In the genomic region with DNA sequence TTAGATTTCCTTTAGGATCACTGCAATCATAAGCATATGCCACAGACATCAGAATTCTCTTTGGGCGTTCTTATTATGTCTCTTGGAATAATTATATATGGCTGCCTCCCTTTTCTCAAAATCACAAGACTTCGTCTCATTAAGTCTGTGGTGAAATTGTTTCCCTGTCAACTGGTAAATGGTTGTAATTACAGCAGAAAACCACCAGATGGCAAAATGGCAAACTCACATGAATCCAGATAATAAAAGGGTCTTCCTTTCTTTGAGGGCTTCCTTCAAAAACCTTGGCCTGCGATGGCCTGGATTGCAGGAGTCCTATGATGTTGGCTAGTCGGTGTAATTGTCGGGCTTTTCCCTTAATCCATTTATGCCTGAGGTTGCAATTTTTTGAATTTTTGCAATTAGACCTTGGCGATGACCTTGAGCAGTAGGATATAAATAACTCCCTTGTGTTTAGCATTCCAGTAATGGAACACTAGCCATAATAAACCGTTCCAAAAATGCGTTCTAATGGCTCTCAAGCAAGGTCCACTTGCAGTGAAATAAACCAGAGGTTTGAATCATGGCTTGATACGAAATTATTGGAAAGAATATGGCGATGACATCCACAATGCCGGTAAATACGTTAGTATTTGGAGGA, we compare ENCODE assay signal across 8 cellular contexts.
DNase-seq lines count a peak whose midpoint lies in the region; TF ChIP-seq lines count a peak whose summit lies in the region.

No MANE protein-coding gene starts in this region.

- H4K91ac ChIP-seq in mesenchymal stem cell (ENCODE audit: low read length), result no peak overlapping the region

- DNase-seq in HAP-1 (ENCODE audit: low spot score in 2 of 2) (peak; percentile 10 to 58), NCI-H69 (lab: John Stamatoyannopoulos, UW) (peak; percentile 77), choroid plexus epithelial cell (ENCODE audit: low read depth) (peak; percentile 56), mesenchymal stem cell (peak; percentile 38), suprapubic skin (ENCODE audit: low spot score in 2 of 2) (no peak)
- no peak for DNase-seq in stimulated activated naive CD4-positive, alpha-beta T cell treated with Interleukin-2 at 50 U/mL for 16 hours (lab: John Stamatoyannopoulos, UW)
- DNase-seq in activated naive CD4-positive, alpha-beta T cell treated with Interleukin-2 at 50 U/mL for 16 hours, result no peak

- H3K4me2 ChIP-seq in DOHH2 (ENCODE audit: low read length) (no peak overlapping the region), mesenchymal stem cell (ENCODE audit: low read length, poor library complexity, severe bottlenecking) (no peak overlapping the region)

- no peak overlapping the region for H2BK12ac ChIP-seq in mesenchymal stem cell (ENCODE audit: low read length in 2 of 2)

- no peaks in the 10 kb centered on the region for H3K27me3 ChIP-seq in DOHH2 (ENCODE audit: control insufficient read depth, low read length)
- H3K27me3 ChIP-seq in HAP-1 (ENCODE audit: low read depth), result no peaks in the 10 kb centered on the region
- no peaks in the 10 kb centered on the region for H3K27me3 ChIP-seq in mesenchymal stem cell (ENCODE audit: control insufficient read depth in 1 of 2, insufficient read depth in 1 of 2, low read length in 2 of 2)
- H3K27me3 ChIP-seq in suprapubic skin, result no peaks in the 10 kb centered on the region

- H3K9ac ChIP-seq in mesenchymal stem cell (ENCODE audit: low read length), result peak overlapping the region; percentile 23

- no peak overlapping the region for H2AK5ac ChIP-seq in mesenchymal stem cell (ENCODE audit: low read length, severe bottlenecking)

- no peak overlapping the region for H2BK5ac ChIP-seq in mesenchymal stem cell (ENCODE audit: low read depth, low read length, poor library complexity, severe bottlenecking)

- H2BK120ac ChIP-seq in mesenchymal stem cell (ENCODE audit: low read depth, low read length), result no peak overlapping the region

- in situ Hi-C loops in HAP-1 (cut with MboI; ENCODE audit: low sequenced_read_pairs), result loop anchor here (25.0 kb wide), 1 partner anchor 569 kb away; no protein-coding TSS in a partner anchor

- H4K20me1 ChIP-seq in DOHH2 (ENCODE audit: control insufficient read depth, insufficient read depth, low read depth, low read length), result no peaks in the 10 kb centered on the region

- H2AFZ ChIP-seq in mesenchymal stem cell (ENCODE audit: low read depth, low read length), result no peak overlapping the region

- no peaks in the 10 kb centered on the region for H3F3A ChIP-seq in DOHH2 (ENCODE audit: control insufficient read depth, insufficient read depth)

- no peak overlapping the region for H2BK15ac ChIP-seq in mesenchymal stem cell (ENCODE audit: low read depth, poor library complexity, severe bottlenecking)

- no peak overlapping the region for H3K14ac ChIP-seq in mesenchymal stem cell (ENCODE audit: low read length in 2 of 2)

- H3K18ac ChIP-seq in mesenchymal stem cell (ENCODE audit: low read depth in 1 of 2, low read length in 2 of 2), result no peak overlapping the region

- no peak overlapping the region for H3K4ac ChIP-seq in mesenchymal stem cell (ENCODE audit: low read depth in 1 of 2, low read length in 2 of 2)

- no peak overlapping the region for H3K4me3 ChIP-seq in DOHH2 (ENCODE audit: low read length)
- no peak overlapping the region for H3K4me3 ChIP-seq in HAP-1
- no peak overlapping the region for H3K4me3 ChIP-seq in choroid plexus epithelial cell (ENCODE audit: low read depth, low read length)
- H3K4me3 ChIP-seq in mesenchymal stem cell (ENCODE audit: insufficient read depth in 1 of 2, low read depth in 1 of 2, low read length in 2 of 2), result no peak overlapping the region
- H3K4me3 ChIP-seq in suprapubic skin, result no peak overlapping the region

- H3K23ac ChIP-seq in mesenchymal stem cell (ENCODE audit: low read length in 2 of 2), result no peak overlapping the region

- no peak overlapping the region for H3K27ac ChIP-seq in DOHH2 (ENCODE audit: low read depth, low read length)
- no peak overlapping the region for H3K27ac ChIP-seq in mesenchymal stem cell (ENCODE audit: low read length, poor library complexity, severe bottlenecking)
- no peak overlapping the region for H3K27ac ChIP-seq in suprapubic skin

- H3K9me2 ChIP-seq in DOHH2 (replicated peaks; ENCODE audit: control insufficient read depth, low read length), result no peaks in the 10 kb centered on the region

- TF ChIP-seq POLR2A in suprapubic skin (IDR thresholded peaks at IDR 0.05), result no peak

- no peaks in the 10 kb centered on the region for H3K9me3 ChIP-seq in DOHH2 (ENCODE audit: control insufficient read depth, insufficient read depth, low read length)
- H3K9me3 ChIP-seq in HAP-1, result no peaks in the 10 kb centered on the region
- no peaks in the 10 kb centered on the region for H3K9me3 ChIP-seq in mesenchymal stem cell (ENCODE audit: control insufficient read depth, low read length)
- H3K9me3 ChIP-seq in suprapubic skin, result no peaks in the 10 kb centered on the region

- no peaks in the 10 kb centered on the region for H3K4me1 ChIP-seq in DOHH2 (ENCODE audit: control insufficient read depth, low read length)
- H3K4me1 ChIP-seq in HAP-1, result no peaks in the 10 kb centered on the region
- no peaks in the 10 kb centered on the region for H3K4me1 ChIP-seq in mesenchymal stem cell (ENCODE audit: control insufficient read depth, insufficient read depth, low read depth, low read length)
- H3K4me1 ChIP-seq in suprapubic skin, result no peaks in the 10 kb centered on the region

- H3K36me3 ChIP-seq in DOHH2 (ENCODE audit: control insufficient read depth, low read length) (no peaks in the 10 kb centered on the region), HAP-1 (replicated peaks) (no peaks in the 10 kb centered on the region), mesenchymal stem cell (ENCODE audit: control insufficient read depth in 1 of 2, insufficient read depth in 2 of 2, low read depth in 1 of 2, low read length in 2 of 2) (no peaks in the 10 kb centered on the region), suprapubic skin (no peaks in the 10 kb centered on the region)

- WGBS in mesenchymal stem cell, result 79% methylated on average over 9 of the region's 12 CpGs
- 62% methylated on average over 12 of the region's 12 CpGs for WGBS in suprapubic skin

- TF ChIP-seq EP300 in suprapubic skin (IDR thresholded peaks at IDR 0.05), result no peak

- TF ChIP-seq CTCF in DOHH2 (IDR thresholded peaks at IDR 0.05; ENCODE audit: low read depth, low read length, poor library complexity, severe bottlenecking) (peak; percentile 60), choroid plexus epithelial cell (conservative IDR thresholded peaks at IDR 0.05; ENCODE audit: low read depth, low read length) (peak; percentile 64), suprapubic skin (IDR thresholded peaks at IDR 0.05) (peak in 1 of 2 donors; percentile 37)

- no peak overlapping the region for H4K8ac ChIP-seq in mesenchymal stem cell (ENCODE audit: low read length)

- no peaks in the 10 kb centered on the region for H3K79me1 ChIP-seq in mesenchymal stem cell (replicated peaks; ENCODE audit: low read length, poor library complexity, severe bottlenecking)

- no peaks in the 10 kb centered on the region for H3K79me2 ChIP-seq in DOHH2 (ENCODE audit: control insufficient read depth, low read length)

Comparison
In these comparisons a context has a peak if more than half of its experiments do, and no peak if none do; other contexts are left out.
1. DNase-seq: peak in HAP-1 (2 of 2), NCI-H69 (single experiment), choroid plexus epithelial cell (single experiment) and mesenchymal stem cell (single experiment); none in suprapubic skin (0 of 2), stimulated activated naive CD4-positive, alpha-beta T cell treated with Interleukin-2 at 50 U/mL for 16 hours (single experiment) and activated naive CD4-positive, alpha-beta T cell treated with Interleukin-2 at 50 U/mL for 16 hours (single experiment).